29 cellular contexts compared by ENCODE assay signal in genomic region chr17:69402052-69402451, GRCh38.
"Had no signal": no experiment of that assay in that cellular context is flagged by ENCODE, and none has a peak within 500 bp of the region (broad histone marks: within the 10 kb centered on the region; RNA-seq: fewer than 3 reads in every experiment).

No MANE protein-coding gene starts in this region.

- H3K4me3 ChIP-seq: adrenal gland, esophagus squamous epithelium, mucosa of descending colon, thyroid gland, upper lobe of right lung had no signal

- FAIRE-seq: keratinocyte, small intestine had no signal

- H3K9me3 ChIP-seq: adrenal gland, esophagus squamous epithelium, mucosa of descending colon, thyroid gland, upper lobe of right lung had no signal

- H3K4me1 ChIP-seq: adrenal gland, esophagus squamous epithelium, thyroid gland, upper lobe of right lung had no signal

- ATAC-seq: activated CD4-positive, CD25-positive, alpha-beta regulatory T cell treated with anti-CD3 and anti-CD28 coated beads, Interleukin-2, amount 50 U/mL, for 24 hours; left cardiac atrium; left ventricle myocardium superior; mucosa of descending colon; natural killer cell treated with Interleukin-12 subunit alpha and Interleukin-12 subunit beta and Interleukin-15 and Interleukin-18, amount 100 ng/mL, for 72 hours; sciatic nerve; stimulated activated effector memory CD8-positive, alpha-beta T cell treated with anti-CD3 and anti-CD28 coated beads, Interleukin-12 subunit alpha, Interleukin-12 subunit beta, amount 100 ng/mL, for 72 hours; stimulated activated naive CD8-positive, alpha-beta T cell treated with anti-CD3 and anti-CD28 coated beads, Interleukin-15, amount 100 ng/mL, for 72 hours; T-helper 17 cell; upper lobe of right lung had no signal

- DNase-seq: activated CD4-positive, alpha-beta memory T cell treated with anti-CD3 and anti-CD28 coated beads for 36 hours; activated CD4-positive, alpha-beta T cell treated with anti-CD3 and anti-CD28 coated beads, Interleukin-2, amount 10 ng/mL, durations not matched to agents 24 days and 14 days; activated CD8-positive, alpha-beta memory T cell treated with anti-CD3 and anti-CD28 coated beads, Interleukin-2, amount 50 U/mL, for 4 hours; activated effector memory CD4-positive, alpha-beta T cell treated with anti-CD3 and anti-CD28 coated beads, Interleukin-2, amount 50 U/mL, for 16 hours; activated naive CD4-positive, alpha-beta T cell treated with anti-CD3 and anti-CD28 coated beads for 36 hours; activated naive CD8-positive, alpha-beta T cell treated with anti-CD3 and anti-CD28 coated beads for 36 hours; activated T-cell treated with anti-CD3 and anti-CD28 coated beads, Interleukin-2, amount 50 U/mL, for 1 hour; adrenal gland; aorta; central memory CD4-positive, alpha-beta T cell; endodermal cell; esophagus squamous epithelium; foreskin melanocyte; left cardiac atrium; left ventricle myocardium superior; mucosa of descending colon; small intestine; stimulated activated CD4-positive, alpha-beta T cell treated with anti-CD3 and anti-CD28 coated beads, Interleukin-4, amount 100 ng/mL, for 24 hours; stimulated activated naive CD8-positive, alpha-beta T cell treated with anti-CD3 and anti-CD28 coated beads, Interleukin-15, amount 100 ng/mL, for 72 hours; T-helper 17 cell; T1000; thyroid gland; upper lobe of right lung; WERI-Rb-1 had no signal

- H3K27ac ChIP-seq: adrenal gland, esophagus squamous epithelium, thyroid gland, upper lobe of right lung, WERI-Rb-1 had no signal
